7 cellular contexts compared by ENCODE assay signal in the genomic region with DNA sequence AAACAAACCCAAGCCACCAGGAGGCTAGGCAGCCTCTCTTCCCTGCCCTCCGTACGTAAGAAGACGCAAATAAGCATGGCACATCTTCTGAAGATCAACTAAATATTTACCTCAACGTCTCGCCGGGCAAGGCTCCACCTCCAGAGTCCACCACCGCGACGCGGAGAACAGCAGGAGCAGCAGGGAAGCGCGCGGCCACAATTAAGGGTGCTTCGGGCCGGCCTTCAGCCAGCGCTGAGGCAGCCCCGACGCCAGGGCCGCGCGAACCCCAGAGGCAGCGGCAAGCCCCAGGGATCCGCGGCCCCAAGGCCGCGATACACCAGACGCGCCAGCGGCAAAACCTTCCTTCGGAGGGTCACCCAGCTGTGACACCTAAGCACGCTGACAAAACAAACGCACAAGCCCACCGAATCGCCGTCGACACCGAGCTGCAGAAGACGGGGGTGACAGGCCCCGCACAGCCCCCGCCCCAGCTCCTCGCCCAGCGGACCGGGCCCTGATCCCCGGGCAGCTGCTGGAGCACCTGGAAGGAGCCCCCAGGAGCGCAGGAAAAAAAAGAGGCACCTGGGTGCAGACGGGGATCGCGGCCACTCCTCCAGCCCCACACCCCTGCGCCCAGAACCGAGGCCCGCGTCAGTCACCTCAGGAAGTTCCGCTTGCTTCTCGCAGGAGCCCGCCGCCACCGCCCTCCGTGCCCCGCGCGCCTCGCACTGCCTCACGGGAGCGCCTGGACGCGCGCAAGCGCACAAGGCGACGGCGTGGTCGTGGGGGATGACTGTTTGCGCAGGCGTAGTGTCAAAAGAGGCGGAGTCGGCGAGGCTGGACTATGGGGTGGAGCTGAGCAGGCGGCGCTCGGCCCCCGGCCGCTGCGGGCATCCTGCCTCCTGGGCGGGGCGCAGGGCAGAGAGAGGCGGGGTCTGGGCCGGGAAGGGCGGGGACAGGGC. TPM values are rescaled to one million over a fixed set of nuclear protein-coding genes. Genes with fewer than 3 reads are reported as not detected.
A peak's percentile ranks its signal among the peaks of the same experiment; 100 is the strongest.
DNase-seq lines count a peak whose midpoint lies in the region; ATAC-seq and TF ChIP-seq lines count a peak whose summit lies in the region.

A gene with protein sequence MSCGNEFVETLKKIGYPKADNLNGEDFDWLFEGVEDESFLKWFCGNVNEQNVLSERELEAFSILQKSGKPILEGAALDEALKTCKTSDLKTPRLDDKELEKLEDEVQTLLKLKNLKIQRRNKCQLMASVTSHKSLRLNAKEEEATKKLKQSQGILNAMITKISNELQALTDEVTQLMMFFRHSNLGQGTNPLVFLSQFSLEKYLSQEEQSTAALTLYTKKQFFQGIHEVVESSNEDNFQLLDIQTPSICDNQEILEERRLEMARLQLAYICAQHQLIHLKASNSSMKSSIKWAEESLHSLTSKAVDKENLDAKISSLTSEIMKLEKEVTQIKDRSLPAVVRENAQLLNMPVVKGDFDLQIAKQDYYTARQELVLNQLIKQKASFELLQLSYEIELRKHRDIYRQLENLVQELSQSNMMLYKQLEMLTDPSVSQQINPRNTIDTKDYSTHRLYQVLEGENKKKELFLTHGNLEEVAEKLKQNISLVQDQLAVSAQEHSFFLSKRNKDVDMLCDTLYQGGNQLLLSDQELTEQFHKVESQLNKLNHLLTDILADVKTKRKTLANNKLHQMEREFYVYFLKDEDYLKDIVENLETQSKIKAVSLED (minus strand): TSS at position 712 of the 944 bp plus-strand sequence. CDS start 1,175 bp downstream, outside the sequence.
A gene (minus strand): TSS at position 712 of the 944 bp plus-strand sequence. CDS start 12,890 bp downstream, outside the sequence.

- H3K27ac Mint-ChIP-seq in T-helper 2 cell treated with Interferon-gamma antibody and Interleukin-4, amounts not matched to agents 5 μg/mL and 100 μg/mL, for 36 hours = peak within 1 kb of the TSS; percentile 89

- TF ChIP-seq CTCF in astrocyte of the cerebellum (IDR thresholded peaks at IDR 0.05; ENCODE audit: low read depth, low read length, missing control alignments) (peak; percentile 5), hepatocyte (IDR thresholded peaks at IDR 0.05; ENCODE audit: poor library complexity) (no peak), retinal pigment epithelial cell (conservative IDR thresholded peaks at IDR 0.05; ENCODE audit: low read depth, low read length) (no peak)

- H3K4me3 ChIP-seq in astrocyte of the cerebellum (ENCODE audit: low read depth, low read length) = peak within 1 kb of the TSS; percentile 84
- peak within 1 kb of the TSS; percentile 75 for H3K4me3 ChIP-seq in hepatocyte
- H3K4me3 ChIP-seq in retinal pigment epithelial cell (ENCODE audit: low read length) = peak within 1 kb of the TSS; percentile 85

- H3K27me3 ChIP-seq in hepatocyte = no peaks in the 10 kb centered on the region

- peak within 1 kb of the TSS; percentile 84 for H3K4me3 Mint-ChIP-seq in T-helper 2 cell treated with Interferon-gamma antibody and Interleukin-4, amounts not matched to agents 5 μg/mL and 100 μg/mL, for 36 hours

- H3K79me2 ChIP-seq in hepatocyte = peaks cover 39% of the 10 kb centered on the region

- peaks cover 29% of the 10 kb centered on the region for H3K36me3 Mint-ChIP-seq in T-helper 2 cell treated with Interferon-gamma antibody and Interleukin-4, amounts not matched to agents 5 μg/mL and 100 μg/mL, for 36 hours (ENCODE audit: low read depth)

- no peaks in the 10 kb centered on the region for H3K27me3 Mint-ChIP-seq in T-helper 2 cell treated with Interferon-gamma antibody and Interleukin-4, amounts not matched to agents 5 μg/mL and 100 μg/mL, for 36 hours (ENCODE audit: low read depth)

- peaks cover 49% of the 10 kb centered on the region for H3K4me1 Mint-ChIP-seq in T-helper 2 cell treated with Interferon-gamma antibody and Interleukin-4, amounts not matched to agents 5 μg/mL and 100 μg/mL, for 36 hours (ENCODE audit: low read depth)

- peaks cover 32% of the 10 kb centered on the region for H3K4me1 ChIP-seq in hepatocyte (ENCODE audit: insufficient read depth)

- ATAC-seq in GM18502 (IDR thresholded peaks at IDR 0.05; ENCODE audit: poor library complexity, unreplicated experiment) = peak; percentile 88
- peak; percentile 83 for ATAC-seq in HG02943 (IDR thresholded peaks at IDR 0.05; ENCODE audit: low read depth, unreplicated experiment)

- H3K9me3 ChIP-seq in hepatocyte (ENCODE audit: low read depth) = no peaks in the 10 kb centered on the region

- H3K9me2 ChIP-seq in hepatocyte (replicated peaks; ENCODE audit: insufficient read depth) = no peaks in the 10 kb centered on the region

- peak within 1 kb of the TSS; percentile 21 for H3K27ac ChIP-seq in hepatocyte

- DNase-seq in NCI-H187 treated with DMSO at 0.1 percent for 48 hours (lab: John Stamatoyannopoulos, UW) (peak; percentile 74), astrocyte of the cerebellum (ENCODE audit: low read depth) (peak; percentile 95), hepatocyte (ENCODE audit: low spot score) (peak; percentile 99), retinal pigment epithelial cell (ENCODE audit: low read depth) (peak; percentile 89)
- peak; percentile 99 for DNase-seq in T-helper 2 cell treated with Interferon-gamma antibody and Interleukin-4, amounts not matched to agents 5 μg/mL and 100 μg/mL, for 36 hours (ENCODE audit: low spot score)

- peak within 1 kb of the TSS; percentile 77 for H2AFZ ChIP-seq in hepatocyte

- peak within 1 kb of the TSS; percentile 77 for H3K4me2 ChIP-seq in hepatocyte

- WGBS in hepatocyte (ENCODE audit: low lambda C conversion rate, missing lambda C conversion rate) = 1% methylated on average over 75 of the region's 88 CpGs

- in situ Hi-C loops in astrocyte of the cerebellum (cut with HindIII; ENCODE audit: low sequenced_read_pairs) = loop anchor here (10.0 kb wide), 2 partner anchors 83 to 393 kb away; no protein-coding TSS in a partner anchor

- no peaks in the 10 kb centered on the region for H3K9me3 Mint-ChIP-seq in T-helper 2 cell treated with Interferon-gamma antibody and Interleukin-4, amounts not matched to agents 5 μg/mL and 100 μg/mL, for 36 hours

- peaks cover 4% of the 10 kb centered on the region for H4K20me1 ChIP-seq in hepatocyte (ENCODE audit: insufficient read depth, poor library complexity, severe bottlenecking)

- H3K36me3 ChIP-seq in hepatocyte (replicated peaks; ENCODE audit: insufficient read depth, low read depth) = no peaks in the 10 kb centered on the region

RNA-seq across cellular contexts. Expression of the first gene that starts in this region (rescaled TPM):
- 9.8 and 13.4 TPM in 2 replicates for total RNA-seq in hepatocyte
- 7.1 and 10.7 TPM in 2 replicates for polyA plus RNA-seq in hepatocyte

RNA-seq across cellular contexts. Expression of the second gene that starts in this region (rescaled TPM):
- total RNA-seq in hepatocyte = 2.0 and 3.9 TPM in 2 replicates
- 1.7 and 3.0 TPM in 2 replicates for polyA plus RNA-seq in hepatocyte

Comparison
In these comparisons a context has a peak if more than half of its experiments do, and no peak if none do; other contexts are left out.
1. Peak in every context shown above with its lines: DNase-seq, ATAC-seq, H3K4me3 ChIP-seq and H3K27ac ChIP-seq.